ENCODE assay signal across 8 cellular contexts in genomic region chr1:201461783-201462441, GRCh38. TPM values are rescaled to one million over a fixed set of nuclear protein-coding genes. Genes with fewer than 3 reads are reported as not detected.
DNase-seq lines count a peak whose midpoint lies in the region; ATAC-seq and TF ChIP-seq lines count a peak whose summit lies in the region.

No MANE protein-coding gene starts in this region.

- no peak overlapping the region for H3K27ac Mint-ChIP-seq in activated CD4-positive, alpha-beta memory T cell treated with anti-CD3 and anti-CD28 coated beads for 36 hours

- CTCF ChIA-PET in activated CD4-positive, alpha-beta memory T cell treated with anti-CD3 and anti-CD28 coated beads for 36 hours (lab: Charles Lee), result interaction anchor here (1.7 to 4.1 kb wide), 4 partner anchors 13 to 52 kb away, joined by 4 to 24 read pairs (median 6); no protein-coding TSS in a partner anchor

- no peaks in the 10 kb centered on the region for H3K9me2 ChIP-seq in hepatocyte (replicated peaks; ENCODE audit: insufficient read depth)

- H3K4me2 ChIP-seq in hepatocyte, result peak overlapping the region; percentile 41

- no peaks in the 10 kb centered on the region for H3K27me3 ChIP-seq in hepatocyte

- H3K27ac ChIP-seq in hepatocyte, result peak overlapping the region; percentile 93

- H4K20me1 ChIP-seq in hepatocyte (ENCODE audit: insufficient read depth, poor library complexity, severe bottlenecking), result peaks cover 6% of the 10 kb centered on the region

- H3K4me1 Mint-ChIP-seq in activated CD4-positive, alpha-beta memory T cell treated with anti-CD3 and anti-CD28 coated beads for 36 hours (ENCODE audit: low read depth), result no peaks in the 10 kb centered on the region

- H3K27me3 Mint-ChIP-seq in activated CD4-positive, alpha-beta memory T cell treated with anti-CD3 and anti-CD28 coated beads for 36 hours, result no peaks in the 10 kb centered on the region

- no peaks in the 10 kb centered on the region for H3K9me3 ChIP-seq in hepatocyte (ENCODE audit: low read depth)

- WGBS in hepatocyte (ENCODE audit: low lambda C conversion rate, missing lambda C conversion rate), result 58% methylated on average over 12 of the region's 12 CpGs

- H3K36me3 Mint-ChIP-seq in activated CD4-positive, alpha-beta memory T cell treated with anti-CD3 and anti-CD28 coated beads for 36 hours, result no peaks in the 10 kb centered on the region

- POLR2A ChIA-PET in activated CD4-positive, alpha-beta memory T cell treated with anti-CD3 and anti-CD28 coated beads for 36 hours (lab: Charles Lee), result no interaction called here

- H3K36me3 ChIP-seq in hepatocyte (replicated peaks; ENCODE audit: insufficient read depth, low read depth), result no peaks in the 10 kb centered on the region

- H3K79me2 ChIP-seq in hepatocyte, result peaks cover 10% of the 10 kb centered on the region

- no peak overlapping the region for H3K4me3 Mint-ChIP-seq in activated CD4-positive, alpha-beta memory T cell treated with anti-CD3 and anti-CD28 coated beads for 36 hours

- H3K9me3 Mint-ChIP-seq in activated CD4-positive, alpha-beta memory T cell treated with anti-CD3 and anti-CD28 coated beads for 36 hours, result no peaks in the 10 kb centered on the region

- no peak overlapping the region for H3K4me3 ChIP-seq in hepatocyte

- TF ChIP-seq CTCF in hepatocyte (IDR thresholded peaks at IDR 0.05; ENCODE audit: poor library complexity), result no peak

- ATAC-seq in HG03045 (IDR thresholded peaks at IDR 0.05; ENCODE audit: unreplicated experiment), result no peak

- intact Hi-C loops in activated CD4-positive, alpha-beta memory T cell treated with anti-CD3 and anti-CD28 coated beads for 36 hours (cut with micrococcal nuclease), result no loop called here

- peaks cover 41% of the 10 kb centered on the region for H3K4me1 ChIP-seq in hepatocyte (ENCODE audit: insufficient read depth)

- H2AFZ ChIP-seq in hepatocyte, result no peak overlapping the region

- DNase-seq in GOT3 (lab: John Stamatoyannopoulos, UW) (peak; percentile 100), amniotic stem cell (lab: John Stamatoyannopoulos, UW) (peak; percentile 89), hepatocyte (ENCODE audit: low spot score) (peak; percentile 91), smooth muscle cell of the brain vasculature (ENCODE audit: low read depth, low spot score) (peak; percentile 93), NAMALWA (ENCODE audit: low spot score) (no peak)
- no peak for DNase-seq in activated CD4-positive, alpha-beta memory T cell treated with anti-CD3 and anti-CD28 coated beads for 36 hours
- no peak for DNase-seq in stimulated activated CD4-positive, alpha-beta T cell treated with anti-CD3 and anti-CD28 coated beads, Interleukin-2, amount 100 ng/mL, for 24 hours

RNA-seq across cellular contexts. Expression of gene PHLDA3, which starts 7.1 kb away (rescaled TPM):
- total RNA-seq in hepatocyte, result 24.4 and 30.2 TPM in 2 replicates
- 62.9 and 64.6 TPM in 2 replicates for polyA plus RNA-seq in hepatocyte
- total RNA-seq in activated CD4-positive, alpha-beta memory T cell treated with anti-CD3 and anti-CD28 coated beads for 36 hours, result 1 to 10 TPM; 3.4 to 4.1 TPM

RNA-seq across cellular contexts. Expression of gene TNNI1, which starts 40.4 kb away (rescaled TPM):
- 2.6 and 4.1 TPM in 2 replicates for total RNA-seq in hepatocyte
- polyA plus RNA-seq in hepatocyte, result 4.2 and 12.4 TPM in 2 replicates
- total RNA-seq in activated CD4-positive, alpha-beta memory T cell treated with anti-CD3 and anti-CD28 coated beads for 36 hours, result not detected

RNA-seq across cellular contexts. Expression of gene CSRP1, which starts 45.0 kb away (rescaled TPM):
- total RNA-seq in hepatocyte, result 76.0 and 101 TPM in 2 replicates
- polyA plus RNA-seq in hepatocyte, result 47.6 and 50.9 TPM in 2 replicates
- total RNA-seq in activated CD4-positive, alpha-beta memory T cell treated with anti-CD3 and anti-CD28 coated beads for 36 hours, result 10 to 100 TPM; 48.4 to 51.8 TPM

Comparison
In these comparisons a context has a peak if more than half of its experiments do, and no peak if none do; other contexts are left out.
1. DNase-seq: peak in GOT3 (single experiment), amniotic stem cell (single experiment), hepatocyte (single experiment) and smooth muscle cell of the brain vasculature (single experiment); none in activated CD4-positive, alpha-beta memory T cell treated with anti-CD3 and anti-CD28 coated beads for 36 hours (single experiment), stimulated activated CD4-positive, alpha-beta T cell treated with anti-CD3 and anti-CD28 coated beads, Interleukin-2, amount 100 ng/mL, for 24 hours (0 of 2) and NAMALWA (single experiment).